Comparison of ENCODE assay signal across 10 cellular contexts in genomic region chr19:32677657-32678056, GRCh38. TPM values are rescaled to one million over a fixed set of nuclear protein-coding genes. Genes with fewer than 3 reads are reported as not detected.
DNase-seq lines count a peak whose midpoint lies in the region; TF ChIP-seq lines count a peak whose summit lies in the region.
"Had no signal": no experiment of that assay in that cellular context is flagged by ENCODE, and none has a peak within 500 bp of the region (broad histone marks: within the 10 kb centered on the region; RNA-seq: fewer than 3 reads in every experiment).

No MANE protein-coding gene starts in this region.

- peaks cover 16% of the 10 kb centered on the region for H3K4me1 Mint-ChIP-seq in T-helper 2 cell treated with Interferon-gamma antibody and Interleukin-4, amounts not matched to agents 5 μg/mL and 100 μg/mL, for 36 hours (ENCODE audit: low read depth)

- peaks cover 0 to 15% (median 4%) of the 10 kb centered on the region in 45 donors for H3K27me3 ChIP-seq in dorsolateral prefrontal cortex

- H3K4me3 Mint-ChIP-seq in T-helper 2 cell treated with Interferon-gamma antibody and Interleukin-4, amounts not matched to agents 5 μg/mL and 100 μg/mL, for 36 hours = peak overlapping the region; percentile 48

- peaks cover 31% of the 10 kb centered on the region for H3K27me3 Mint-ChIP-seq in T-helper 2 cell treated with Interferon-gamma antibody and Interleukin-4, amounts not matched to agents 5 μg/mL and 100 μg/mL, for 36 hours (ENCODE audit: low read depth)

- DNase-seq in T-helper 2 cell treated with Interferon-gamma antibody and Interleukin-4, amounts not matched to agents 5 μg/mL and 100 μg/mL, for 36 hours (ENCODE audit: low spot score) = no peak
- DNase-seq in T-helper 2 cell (no peak), NCI-H82 (lab: John Stamatoyannopoulos, UW) (peak; percentile 100), fibroblast of the aortic adventitia (ENCODE audit: low read depth) (no peak), retina (peak; percentile 50), dorsolateral prefrontal cortex (no peak), kidney tubule cell (ENCODE audit: low spot score) (no peak), NCI-H2081 (lab: John Stamatoyannopoulos, UW) (no peak)
- DNase-seq: activated gamma-delta T cell had no signal

- peak overlapping the region in 1 of 59 donors; percentile 18 for H3K27ac ChIP-seq in dorsolateral prefrontal cortex
- H3K27ac ChIP-seq: A549 had no signal

- TF ChIP-seq CTCF in fibroblast of the aortic adventitia (IDR thresholded peaks at IDR 0.05; ENCODE audit: insufficient read depth, low read length) (peak; percentile 4), dorsolateral prefrontal cortex (IDR thresholded peaks at IDR 0.05 in 54 of 56, conservative IDR thresholded peaks at IDR 0.05 in 2 of 56; ENCODE audit: low read depth in 1 of 56, partially characterized antibody in 56 of 56) (no peak)

- peak overlapping the region; percentile 45 for H3K27ac Mint-ChIP-seq in T-helper 2 cell treated with Interferon-gamma antibody and Interleukin-4, amounts not matched to agents 5 μg/mL and 100 μg/mL, for 36 hours

- H3K36me3 Mint-ChIP-seq in T-helper 2 cell treated with Interferon-gamma antibody and Interleukin-4, amounts not matched to agents 5 μg/mL and 100 μg/mL, for 36 hours (ENCODE audit: low read depth) = peaks cover 4% of the 10 kb centered on the region

- H3K4me3 ChIP-seq in fibroblast of the aortic adventitia (ENCODE audit: low read depth, low read length) (no peak overlapping the region), dorsolateral prefrontal cortex (no peak overlapping the region)
- H3K4me3 ChIP-seq: A549 had no signal

- no peaks in the 10 kb centered on the region for H3K9me3 Mint-ChIP-seq in T-helper 2 cell treated with Interferon-gamma antibody and Interleukin-4, amounts not matched to agents 5 μg/mL and 100 μg/mL, for 36 hours

- intact Hi-C loops in dorsolateral prefrontal cortex (cut with DNase I) = loop anchor here (2.0 to 10.0 kb wide), 4 partner anchors 13 to 287 kb away; partner anchors contain the start of genes DPY19L3 (in 1 of the 2), NUDT19 (in 1 of the 2) and PDCD5 (in 1 of the 2)

RNA-seq across cellular contexts. Expression of gene RGS9BP, which starts 2.0 kb away (rescaled TPM):
- 0.36 and 1.5 TPM in 2 replicates for total RNA-seq in fibroblast of the aortic adventitia (ENCODE audit: low replicate concordance)
- 1 to 10 TPM in 109 of 120 experiments, under 1 TPM in 11; 0.36 to 4.8 (median 1.8) TPM for total RNA-seq in dorsolateral prefrontal cortex

RNA-seq across cellular contexts. Expression of gene ANKRD27, which starts 2.7 kb away (rescaled TPM):
- 29.0 and 29.6 TPM in 2 replicates for total RNA-seq in fibroblast of the aortic adventitia (ENCODE audit: low replicate concordance)
- total RNA-seq in dorsolateral prefrontal cortex = 10 to 100 TPM; 27.8 to 59.7 (median 42.6) TPM

RNA-seq across cellular contexts. Expression of gene NUDT19, which starts 14.0 kb away (rescaled TPM):
- total RNA-seq in fibroblast of the aortic adventitia (ENCODE audit: low replicate concordance) = 3.5 and 10.2 TPM in 2 replicates
- 1 to 10 TPM; 4.0 to 9.7 (median 6.3) TPM for total RNA-seq in dorsolateral prefrontal cortex

RNA-seq across cellular contexts. Expression of gene TDRD12, which starts 41.9 kb away (rescaled TPM):
- total RNA-seq in fibroblast of the aortic adventitia (ENCODE audit: low replicate concordance) (0.36 TPM in 1 of 2 replicates, not detected in the other), dorsolateral prefrontal cortex (1 to 10 TPM in 40 of 120 experiments, under 1 TPM in 79, not detected in 1; 0.20 to 3.9 (median 0.83) TPM)

Comparison
In these comparisons a context has a peak if more than half of its experiments do, and no peak if none do; other contexts are left out.
1. DNase-seq: peak in NCI-H82 (single experiment) and retina (single experiment); none in T-helper 2 cell treated with Interferon-gamma antibody and Interleukin-4, amounts not matched to agents 5 μg/mL and 100 μg/mL, for 36 hours (single experiment), T-helper 2 cell (0 of 5), fibroblast of the aortic adventitia (single experiment), dorsolateral prefrontal cortex (0 of 10), kidney tubule cell (single experiment) and NCI-H2081 (0 of 2).